ENCODE assay signal across 8 cellular contexts in genomic region chr5:50967388-50968039, GRCh38.
DNase-seq lines count a peak whose midpoint lies in the region; ATAC-seq, FAIRE-seq and TF ChIP-seq lines count a peak whose summit lies in the region.

No MANE protein-coding gene starts in this region.

- no peak overlapping the region for H3K27ac ChIP-seq in HUES64 (ENCODE audit: low read depth, low read length)
- no peak overlapping the region for H3K27ac ChIP-seq in astrocyte (ENCODE audit: low read depth, low read length)

- no peaks in the 10 kb centered on the region for H3K79me2 ChIP-seq in astrocyte (ENCODE audit: insufficient read depth, low read length)

- H4K20me1 ChIP-seq in astrocyte (ENCODE audit: insufficient read depth, low read length) = no peaks in the 10 kb centered on the region

- H3K9ac ChIP-seq in HUES64 (ENCODE audit: low read depth, low read length) = no peak overlapping the region
- no peak overlapping the region for H3K9ac ChIP-seq in astrocyte (ENCODE audit: low read length)

- H3K27me3 Mint-ChIP-seq in astrocyte (ENCODE audit: low read depth, unreplicated experiment) = peaks cover 86% of the 10 kb centered on the region
- H3K27me3 Mint-ChIP-seq in mesothelial cell of epicardium (ENCODE audit: low read depth) = peaks cover 84% of the 10 kb centered on the region

- H3K36me3 ChIP-seq in HUES64 (ENCODE audit: insufficient read depth, low read length) = no peaks in the 10 kb centered on the region
- no peaks in the 10 kb centered on the region for H3K36me3 ChIP-seq in astrocyte (ENCODE audit: insufficient read depth, low read length)

- WGBS in HUES64 = 0% methylated on average over 18 of the region's 22 CpGs

- no peaks in the 10 kb centered on the region for H3K9me3 Mint-ChIP-seq in astrocyte (ENCODE audit: unreplicated experiment)
- no peaks in the 10 kb centered on the region for H3K9me3 Mint-ChIP-seq in mesothelial cell of epicardium

- FAIRE-seq in astrocyte (lab: Jason Lieb, UNC) = no peak

- peak overlapping the region; percentile 42 for H3K4me3 ChIP-seq in HUES64 (ENCODE audit: low read length)
- H3K4me3 ChIP-seq in astrocyte (ENCODE audit: insufficient read depth, low read depth, low read length) = no peak overlapping the region

- no peak for TF ChIP-seq CTCF in astrocyte (IDR thresholded peaks at IDR 0.05; ENCODE audit: insufficient read depth, low read depth, low read length)
- no peak for TF ChIP-seq CTCF in mesothelial cell of epicardium (IDR thresholded peaks at IDR 0.05; ENCODE audit: unreplicated experiment)

- H3K4me3 Mint-ChIP-seq in astrocyte (ENCODE audit: unreplicated experiment) = peak overlapping the region; percentile 21
- H3K4me3 Mint-ChIP-seq in mesothelial cell of epicardium = peak overlapping the region; percentile 66

- no peak for ATAC-seq in GM19328 (IDR thresholded peaks at IDR 0.05; ENCODE audit: unreplicated experiment)

- H3K4me2 ChIP-seq in astrocyte (ENCODE audit: low read length) = peak overlapping the region; percentile 29

- H3K27me3 ChIP-seq in HUES64 (ENCODE audit: insufficient read depth, low read length) = peaks cover 88% of the 10 kb centered on the region
- peaks cover 81% of the 10 kb centered on the region for H3K27me3 ChIP-seq in astrocyte (ENCODE audit: insufficient read depth, low read length)

- H3K36me3 Mint-ChIP-seq in astrocyte (ENCODE audit: low read depth, unreplicated experiment) (no peaks in the 10 kb centered on the region), mesothelial cell of epicardium (no peaks in the 10 kb centered on the region)

- H2AFZ ChIP-seq in astrocyte (ENCODE audit: low read depth, low read length) = no peak overlapping the region

- peaks cover 5% of the 10 kb centered on the region for H3K4me1 Mint-ChIP-seq in astrocyte (ENCODE audit: low read depth, unreplicated experiment)
- H3K4me1 Mint-ChIP-seq in mesothelial cell of epicardium = peaks cover 53% of the 10 kb centered on the region

- H3K27ac Mint-ChIP-seq in astrocyte (ENCODE audit: unreplicated experiment) (no peak overlapping the region), mesothelial cell of epicardium (peak overlapping the region; percentile 81)

- H3K9me3 ChIP-seq in HUES64 (ENCODE audit: insufficient read depth, low read depth, low read length) = no peaks in the 10 kb centered on the region
- H3K9me3 ChIP-seq in astrocyte (ENCODE audit: insufficient read depth, low read depth, low read length) = peaks cover 9% of the 10 kb centered on the region

- H3K4me1 ChIP-seq in HUES64 (ENCODE audit: insufficient read depth, low read length) (peaks cover 40% of the 10 kb centered on the region), astrocyte (ENCODE audit: insufficient read depth, low read length) (peaks cover 9% of the 10 kb centered on the region)

- DNase-seq in AG08395 (ENCODE audit: low spot score) (peak; percentile 20), astrocyte (ENCODE audit: low read depth) (no peak), mesothelial cell of epicardium (ENCODE audit: low spot score in 2 of 2, unreplicated experiment in 2 of 2) (no peak), 8988T (no peak), NCI-H526 (lab: John Stamatoyannopoulos, UW) (no peak)
- no peak for DNase-seq in activated naive CD4-positive, alpha-beta T cell treated with Interleukin-2 at 50 U/mL for 16 hours
